In genomic region chr7:155889636-155890508, GRCh38 we compare ENCODE assay signal across 15 cellular contexts.
"Had no signal": no experiment of that assay in that cellular context is flagged by ENCODE, and none has a peak within 500 bp of the region (broad histone marks: within the 10 kb centered on the region; RNA-seq: fewer than 3 reads in every experiment).

No MANE protein-coding gene starts in this region.

- H3K27me3 ChIP-seq: brain microvascular endothelial cell had no signal

- H3K36me3 ChIP-seq: brain microvascular endothelial cell had no signal

- H3K27ac ChIP-seq: brain microvascular endothelial cell had no signal

- H3K4me1 Mint-ChIP-seq: activated B cell treated with CpG ODN at 0.5 μM for 24 hours; activated naive CD8-positive, alpha-beta T cell treated with anti-CD3 and anti-CD28 coated beads, Interleukin-2, amount 10 ng/mL, durations not matched to agents 7 days and 5 days; naive thymus-derived CD8-positive, alpha-beta T cell had no signal

- H3K36me3 Mint-ChIP-seq: activated naive CD8-positive, alpha-beta T cell treated with anti-CD3 and anti-CD28 coated beads, Interleukin-2, amount 10 ng/mL, durations not matched to agents 7 days and 5 days; mesothelial cell of epicardium had no signal

- H3K27me3 Mint-ChIP-seq: activated B cell treated with CpG ODN at 0.5 μM for 24 hours; activated naive CD8-positive, alpha-beta T cell treated with anti-CD3 and anti-CD28 coated beads, Interleukin-2, amount 10 ng/mL, durations not matched to agents 7 days and 5 days had no signal

- H3K4me3 Mint-ChIP-seq: activated B cell treated with CpG ODN at 0.5 μM for 24 hours; activated naive CD8-positive, alpha-beta T cell treated with anti-CD3 and anti-CD28 coated beads, Interleukin-2, amount 10 ng/mL, durations not matched to agents 7 days and 5 days; mesothelial cell of epicardium; naive thymus-derived CD8-positive, alpha-beta T cell had no signal

- H3K27ac Mint-ChIP-seq: activated B cell treated with CpG ODN at 0.5 μM for 24 hours; activated naive CD8-positive, alpha-beta T cell treated with anti-CD3 and anti-CD28 coated beads, Interleukin-2, amount 10 ng/mL, durations not matched to agents 7 days and 5 days; mesothelial cell of epicardium had no signal

- ATAC-seq: esophagus mucosa; naive thymus-derived CD8-positive, alpha-beta T cell had no signal

- DNase-seq: activated B cell treated with CpG ODN at 0.5 μM for 24 hours; activated CD4-positive, alpha-beta T cell treated with anti-CD3 and anti-CD28 coated beads for 48 hours; activated CD8-positive, alpha-beta memory T cell treated with anti-CD3 and anti-CD28 coated beads for 24 hours; activated naive CD4-positive, alpha-beta T cell; activated naive CD8-positive, alpha-beta T cell treated with anti-CD3 and anti-CD28 coated beads, Interleukin-2, amount 10 ng/mL, durations not matched to agents 7 days and 5 days; brain microvascular endothelial cell; cerebellar nuclear complex; dermis blood vessel endothelial cell; hippocampal formation; naive thymus-derived CD8-positive, alpha-beta T cell; stimulated activated CD4-positive, alpha-beta T cell treated with anti-CD3 and anti-CD28 coated beads, Interleukin-4, amount 100 ng/mL, for 24 hours; stimulated activated naive CD4-positive, alpha-beta T cell treated with Interleukin-2 at 50 U/mL for 16 hours; T-helper 2 cell had no signal

- H3K9me3 Mint-ChIP-seq: activated B cell treated with CpG ODN at 0.5 μM for 24 hours had no signal
